18 cellular contexts compared by ENCODE assay signal in genomic region chr10:102163342-102163989, GRCh38.
"Had no signal": no experiment of that assay in that cellular context is flagged by ENCODE, and none has a peak within 500 bp of the region (broad histone marks: within the 10 kb centered on the region; RNA-seq: fewer than 3 reads in every experiment).

No MANE protein-coding gene starts in this region.

- H3K9me3 ChIP-seq: heart right ventricle, mucosa of descending colon, right atrium auricular region, stomach had no signal

- DNase-seq: activated CD4-positive, alpha-beta memory T cell treated with anti-CD3 and anti-CD28 coated beads, Interleukin-2, amount 10 ng/mL, durations not matched to agents 7 days and 5 days; activated CD4-positive, alpha-beta T cell treated with anti-CD3 and anti-CD28 coated beads for 1 hour; activated CD8-positive, alpha-beta memory T cell treated with anti-CD3 and anti-CD28 coated beads, Interleukin-2, amount 50 U/mL, for 48 hours; foreskin melanocyte; heart right ventricle; islet precursor cell; mucosa of descending colon; naive thymus-derived CD8-positive, alpha-beta T cell; posterior cingulate gyrus; small intestine; stomach had no signal

- H3K4me1 ChIP-seq: heart right ventricle, right atrium auricular region, stomach had no signal

- H3K9me3 Mint-ChIP-seq: activated CD4-positive, alpha-beta memory T cell treated with anti-CD3 and anti-CD28 coated beads, Interleukin-2, amount 10 ng/mL, durations not matched to agents 7 days and 5 days; naive thymus-derived CD8-positive, alpha-beta T cell; T-helper 1 cell treated with Interleukin-12 subunit alpha and Interleukin-12 subunit beta and Interleukin-4 antibody, amounts not matched to agents 30 μg/mL and 1 μg/mL, for 36 hours had no signal

- H3K27ac ChIP-seq: cardiac muscle cell, heart right ventricle, right atrium auricular region, stomach had no signal

- FAIRE-seq: astrocyte, colon, small intestine, urothelium cell line had no signal

- ATAC-seq: heart right ventricle; left lobe of liver; mucosa of descending colon; naive thymus-derived CD8-positive, alpha-beta T cell had no signal

- H3K4me3 Mint-ChIP-seq: activated CD4-positive, alpha-beta memory T cell treated with anti-CD3 and anti-CD28 coated beads, Interleukin-2, amount 10 ng/mL, durations not matched to agents 7 days and 5 days; naive thymus-derived CD8-positive, alpha-beta T cell; T-helper 1 cell treated with Interleukin-12 subunit alpha and Interleukin-12 subunit beta and Interleukin-4 antibody, amounts not matched to agents 30 μg/mL and 1 μg/mL, for 36 hours had no signal

- H3K27me3 Mint-ChIP-seq: activated CD4-positive, alpha-beta memory T cell treated with anti-CD3 and anti-CD28 coated beads, Interleukin-2, amount 10 ng/mL, durations not matched to agents 7 days and 5 days; naive thymus-derived CD8-positive, alpha-beta T cell had no signal

- H3K4me3 ChIP-seq: cardiac muscle cell, heart right ventricle, mucosa of descending colon, right atrium auricular region, stomach had no signal

- H3K27me3 ChIP-seq: cardiac muscle cell, heart right ventricle, right atrium auricular region, stomach had no signal

- H3K27ac Mint-ChIP-seq: activated CD4-positive, alpha-beta memory T cell treated with anti-CD3 and anti-CD28 coated beads, Interleukin-2, amount 10 ng/mL, durations not matched to agents 7 days and 5 days; T-helper 1 cell treated with Interleukin-12 subunit alpha and Interleukin-12 subunit beta and Interleukin-4 antibody, amounts not matched to agents 30 μg/mL and 1 μg/mL, for 36 hours had no signal
